ENCODE assay signal across 26 cellular contexts in the genomic region with DNA sequence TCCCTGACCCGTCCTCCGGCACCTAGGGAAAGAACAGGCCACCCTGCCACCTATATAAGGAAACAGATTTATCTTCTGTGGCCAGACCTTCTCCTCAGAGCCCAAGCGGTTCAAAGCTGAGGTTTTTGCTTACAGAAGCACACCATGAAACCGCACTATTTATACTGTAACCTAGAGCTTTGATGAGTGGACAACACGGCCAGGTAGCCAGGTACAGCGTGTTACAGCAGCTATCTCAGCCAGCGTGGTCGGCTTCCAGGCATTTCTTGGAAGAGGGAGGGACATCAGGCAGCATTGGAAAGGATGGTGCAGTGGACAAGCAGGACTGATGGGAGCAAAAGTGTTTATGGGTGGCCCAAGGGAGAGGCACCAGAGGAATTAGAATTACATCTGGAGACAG.
"Had no signal": no experiment of that assay in that cellular context is flagged by ENCODE, and none has a peak within 500 bp of the region (broad histone marks: within the 10 kb centered on the region; RNA-seq: fewer than 3 reads in every experiment).

No MANE protein-coding gene starts in this region.

- H3K27ac ChIP-seq: brain microvascular endothelial cell, VCaP had no signal

- ATAC-seq: activated T-cell treated with anti-CD3 and anti-CD28 coated beads, Interleukin-2, amount 50 U/mL, for 72 hours; Panc1; T-cell had no signal

- H3K27me3 ChIP-seq: brain microvascular endothelial cell had no signal

- H3K36me3 ChIP-seq: brain microvascular endothelial cell had no signal

- DNase-seq: activated CD4-positive, alpha-beta memory T cell treated with anti-CD3 and anti-CD28 coated beads for 36 hours; activated CD4-positive, alpha-beta T cell treated with anti-CD3 and anti-CD28 coated beads, Interleukin-2, amount 10 ng/mL, durations not matched to agents 7 days and 5 days; activated CD4-positive, CD25-positive, alpha-beta regulatory T cell; activated gamma-delta T cell treated with Interleukin-2 at 50 U/mL for 16 hours; activated naive CD4-positive, alpha-beta T cell treated with anti-CD3 and anti-CD28 coated beads, Interleukin-2, amount 10 ng/mL, durations not matched to agents 7 days and 5 days; activated naive CD8-positive, alpha-beta T cell treated with anti-CD3 and anti-CD28 coated beads for 36 hours; activated T-cell treated with anti-CD3 and anti-CD28 coated beads, Interleukin-2, amount 50 U/mL, for 72 hours; KG1; NCI-H1092 treated with DMSO at 0.1 percent for 48 hours; NCI-H1417 treated with DMSO at 0.1 percent for 48 hours; NCI-H1694; NCI-H2029; NCI-H2107; NCI-H345; NCI-H510A; NCI-H526 treated with DMSO at 0.1 percent for 48 hours; NCI-H82; NK-92 treated with Interleukin-12 subunit alpha and Interleukin-12 subunit beta, amount 100 ng/mL, for 24 hours; OCI-M1; SIG-M5; T-cell; T-helper 2 cell; T1000 had no signal
